ENCODE assay signal across 10 cellular contexts in the genomic region with DNA sequence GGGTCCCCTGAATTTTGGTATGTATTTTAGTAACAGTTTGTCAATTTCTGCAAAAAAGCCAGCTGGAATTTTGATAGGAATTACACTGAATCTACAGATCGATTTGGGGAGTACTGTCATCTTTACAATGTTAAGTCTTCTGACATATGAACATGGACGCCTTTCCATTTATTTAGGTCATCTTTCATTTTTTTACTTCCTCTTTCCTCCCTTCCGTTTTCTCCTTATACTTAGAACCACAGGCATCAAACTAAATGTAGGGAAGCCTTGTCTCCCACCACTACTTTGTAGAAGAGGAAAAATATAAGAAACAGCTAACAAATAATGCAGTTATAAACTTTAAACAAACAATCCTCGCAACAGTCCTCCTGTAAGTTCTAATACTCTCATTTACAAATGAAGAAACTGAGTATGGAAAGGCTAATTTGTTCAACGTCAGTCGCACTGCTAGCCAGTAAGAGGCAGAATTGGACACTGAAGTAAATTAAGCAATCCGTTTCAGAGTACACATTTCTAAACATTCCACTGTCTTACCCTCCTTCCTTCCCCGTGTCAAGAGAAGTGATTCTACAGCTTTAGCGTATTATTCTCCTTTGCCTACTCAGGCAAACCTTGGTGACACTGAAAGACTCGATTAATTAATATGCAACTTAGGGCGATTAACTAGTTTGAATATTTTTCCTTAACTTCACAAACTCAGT. TPM values are rescaled to one million over a fixed set of nuclear protein-coding genes. Genes with fewer than 3 reads are reported as not detected.
DNase-seq lines count a peak whose midpoint lies in the region; ATAC-seq, FAIRE-seq and TF ChIP-seq lines count a peak whose summit lies in the region.
"Had no signal": no experiment of that assay in that cellular context is flagged by ENCODE, and none has a peak within 500 bp of the region (broad histone marks: within the 10 kb centered on the region; RNA-seq: fewer than 3 reads in every experiment).

No MANE protein-coding gene starts in this region.

- DNase-seq in GM19239 (ENCODE audit: insufficient read length, low spot score) (no peak), T-helper 17 cell (no peak), natural killer cell (no peak), NCI-H82 treated with DMSO at 0.1 percent for 48 hours (lab: John Stamatoyannopoulos, UW; ENCODE audit: unreplicated experiment) (no peak)
- DNase-seq: activated gamma-delta T cell treated with Interleukin-2 at 50 U/mL for 16 hours, cortex of kidney, mammary epithelial cell, NCI-H146 had no signal

- H3K27ac Mint-ChIP-seq in T-helper 17 cell (peak overlapping the region; percentile 77), natural killer cell (peak overlapping the region; percentile 80 to 84)

- no peaks in the 10 kb centered on the region for H3K9me3 ChIP-seq in T-helper 17 cell (ENCODE audit: control insufficient read depth, low read length, poor library complexity, severe bottlenecking)

- intact Hi-C loops in natural killer cell (cut with micrococcal nuclease): loop anchor here (5.0 kb wide), 1 partner anchor 61 kb away; no protein-coding TSS in a partner anchor

- no peaks in the 10 kb centered on the region for H3K9me3 Mint-ChIP-seq in natural killer cell

- peak; percentile 48 for FAIRE-seq in GM19239 (lab: Jason Lieb, UNC)

- no peak for TF ChIP-seq CTCF in natural killer cell (IDR thresholded peaks at IDR 0.05)

- H3K4me1 Mint-ChIP-seq in T-helper 17 cell (peaks cover 44% of the 10 kb centered on the region), natural killer cell (peaks cover 45 to 59% of the 10 kb centered on the region in 2 donors)

- no peaks in the 10 kb centered on the region for H3K27me3 Mint-ChIP-seq in T-helper 17 cell
- no peaks in the 10 kb centered on the region for H3K27me3 Mint-ChIP-seq in natural killer cell (ENCODE audit: low read depth in 2 of 2)

- no peaks in the 10 kb centered on the region for H3K36me3 Mint-ChIP-seq in T-helper 17 cell (ENCODE audit: low read depth)
- H3K36me3 Mint-ChIP-seq in natural killer cell: no peaks in the 10 kb centered on the region

- no peak for ATAC-seq in T-helper 17 cell
- ATAC-seq in natural killer cell: no peak
- ATAC-seq in GM19397 (IDR thresholded peaks at IDR 0.05; ENCODE audit: unreplicated experiment): no peak
- no peak for ATAC-seq in HG03095 (IDR thresholded peaks at IDR 0.05; ENCODE audit: unreplicated experiment)

- H3K4me3 Mint-ChIP-seq in T-helper 17 cell (peak overlapping the region; percentile 33), natural killer cell (peak overlapping the region; percentile 55)

RNA-seq across cellular contexts. Expression of a gene that starts 25.6 kb away (rescaled TPM):
- 100 to 1,000 TPM; 274 to 317 TPM for total RNA-seq in T-helper 17 cell
- 100 to 1,000 TPM; 342 to 372 (median 370) TPM for total RNA-seq in natural killer cell

RNA-seq across cellular contexts. Expression of a gene that starts 26.0 kb away (rescaled TPM):
- total RNA-seq in T-helper 17 cell (10 to 100 TPM; 23.4 to 27.0 TPM), natural killer cell (10 to 100 TPM; 35.4 to 40.7 (median 36.7) TPM)

RNA-seq across cellular contexts. Expression of a gene that starts 28.1 kb away (rescaled TPM):
- total RNA-seq in T-helper 17 cell (100 to 1,000 TPM in 1 of 2 donors, 10 to 100 TPM in 1; 75.6 to 326 TPM), natural killer cell (10 to 100 TPM; 34.7 to 70.0 (median 59.1) TPM)

RNA-seq across cellular contexts. Expression of a gene that starts 36.1 kb away (rescaled TPM):
- total RNA-seq in T-helper 17 cell (1 to 10 TPM; 5.9 to 8.3 TPM), natural killer cell (10 to 100 TPM; 13.4 to 14.2 (median 14.0) TPM)

RNA-seq across cellular contexts. Expression of a gene that starts 42.9 kb away (rescaled TPM):
- total RNA-seq in T-helper 17 cell (10 to 100 TPM; 17.5 to 18.5 TPM), natural killer cell (10 to 100 TPM; 28.7 to 36.5 (median 30.6) TPM)
